ENCODE assay signal across 1 cellular context in genomic region chr11:62002283-62002682, GRCh38. TPM values are rescaled to one million over a fixed set of nuclear protein-coding genes. Genes with fewer than 3 reads are reported as not detected.
"Had no signal": no experiment of that assay in that cellular context is flagged by ENCODE, and none has a peak within 500 bp of the region (broad histone marks: within the 10 kb centered on the region; RNA-seq: fewer than 3 reads in every experiment).

No MANE protein-coding gene starts in this region.

RNA-seq across cellular contexts. Expression of gene BEST1, which starts 52.1 kb away (rescaled TPM):
- total RNA-seq: endothelial cell of umbilical vein had no signal
